8 cellular contexts compared by ENCODE assay signal in the genomic region with DNA sequence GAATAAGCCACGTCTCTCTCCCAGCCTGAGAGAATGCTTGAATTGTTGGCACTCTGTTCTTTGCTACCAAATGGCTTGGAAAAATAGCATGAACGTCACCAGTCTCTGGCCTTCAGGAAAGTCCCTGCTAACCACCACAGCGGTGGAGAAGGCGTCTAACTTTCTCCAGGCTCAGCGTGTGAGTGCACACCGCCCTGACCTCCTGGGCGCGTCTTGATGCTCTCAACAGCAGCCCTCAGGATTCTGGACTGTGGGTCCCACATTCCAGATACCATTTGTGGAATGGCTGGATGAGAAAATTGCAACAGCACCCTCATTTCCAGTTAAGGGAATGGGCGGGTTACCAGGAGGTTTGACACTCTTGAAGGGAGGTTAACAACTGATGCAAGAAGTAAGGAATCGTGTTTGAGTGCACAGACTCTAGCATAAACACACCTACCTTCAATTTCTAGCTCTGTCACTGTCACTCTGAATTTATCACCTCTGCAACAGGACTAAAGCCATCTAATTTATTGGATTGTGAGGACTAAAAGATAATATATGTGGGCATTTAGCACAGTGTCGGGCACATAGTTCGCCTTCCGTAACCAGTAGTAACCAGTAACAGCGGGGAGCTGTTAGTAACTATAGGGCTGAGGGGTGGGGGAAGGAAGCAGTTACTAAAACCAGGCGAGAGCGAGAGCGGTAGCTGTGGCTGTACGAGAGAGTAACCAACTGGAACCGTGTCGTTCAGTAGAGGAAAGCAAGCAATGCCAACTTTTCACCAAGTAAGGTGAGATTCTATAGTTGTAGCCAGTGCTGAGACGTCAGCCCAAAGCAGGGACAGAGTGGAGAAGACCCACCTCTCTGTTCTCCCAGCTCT. TPM values are rescaled to one million over a fixed set of nuclear protein-coding genes. Genes with fewer than 3 reads are reported as not detected.
DNase-seq lines count a peak whose midpoint lies in the region; ATAC-seq and TF ChIP-seq lines count a peak whose summit lies in the region.

No MANE protein-coding gene starts in this region.

- H3K9me2 ChIP-seq in Loucy (replicated peaks; ENCODE audit: low read depth, low read length): no peaks in the 10 kb centered on the region

- H4K20me1 ChIP-seq in Loucy (ENCODE audit: insufficient read depth, low read length, poor library complexity, severe bottlenecking): no peaks in the 10 kb centered on the region

- H3K4me2 ChIP-seq in Loucy (ENCODE audit: low read depth, low read length, poor library complexity, severe bottlenecking): peak overlapping the region; percentile 90

- peaks cover 3% of the 10 kb centered on the region for H3K9me3 ChIP-seq in ES-I3 (ENCODE audit: control insufficient read depth, insufficient read depth, low read length)
- no peaks in the 10 kb centered on the region for H3K9me3 ChIP-seq in Loucy (ENCODE audit: insufficient read depth, low read depth, low read length)
- no peaks in the 10 kb centered on the region for H3K9me3 ChIP-seq in right cardiac atrium (ENCODE audit: control insufficient read depth, low read length)

- 68% methylated on average over 21 of the region's 21 CpGs for WGBS in right cardiac atrium

- peak overlapping the region; percentile 91 for H3K27ac ChIP-seq in right cardiac atrium (ENCODE audit: low read length)

- no peak for TF ChIP-seq CTCF in Loucy (conservative IDR thresholded peaks at IDR 0.05; ENCODE audit: low read length)

- DNase-seq in activated naive CD4-positive, alpha-beta T cell treated with anti-CD3 and anti-CD28 coated beads, Interleukin-2, amount 50 U/mL, for 16 hours: peak; percentile 45
- DNase-seq in right cardiac atrium: no peak
- DNase-seq in stimulated activated CD4-positive, alpha-beta T cell treated with anti-CD3 and anti-CD28 coated beads, Interleukin-12 subunit alpha, Interleukin-12 subunit beta, amount 100 ng/mL, for 48 hours (ENCODE audit: low read depth in 2 of 3, low spot score in 1 of 3): peak in 2 of 3 donors; percentile 45 to 58
- DNase-seq in Ammon's horn (ENCODE audit: low spot score): no peak
- no peak for DNase-seq in foreskin melanocyte

- peak overlapping the region; percentile 87 for H2AFZ ChIP-seq in Loucy (ENCODE audit: low read length)

- ATAC-seq in GM21723 (IDR thresholded peaks at IDR 0.05; ENCODE audit: unreplicated experiment) (peak; percentile 74), right cardiac atrium (peak; percentile 8 to 9)

- H3K9ac ChIP-seq in ES-I3 (ENCODE audit: low read depth, low read length) (peak overlapping the region; percentile 93), Loucy (ENCODE audit: low read depth, low read length, poor library complexity, severe bottlenecking) (peak overlapping the region; percentile 68)

- peak overlapping the region; percentile 76 for H3K4me3 ChIP-seq in Loucy (ENCODE audit: low read length, poor library complexity, severe bottlenecking)
- H3K4me3 ChIP-seq in right cardiac atrium (ENCODE audit: low read length): peak overlapping the region; percentile 61

- H3K4me1 ChIP-seq in ES-I3 (ENCODE audit: insufficient read depth, low read length): peaks cover 4% of the 10 kb centered on the region; the same call in 1 of the 2 replicates
- H3K4me1 ChIP-seq in Loucy (ENCODE audit: insufficient read depth, low read length, poor library complexity, severe bottlenecking): peaks cover 20% of the 10 kb centered on the region
- H3K4me1 ChIP-seq in right cardiac atrium (ENCODE audit: control insufficient read depth, insufficient read depth, low read length): peaks cover 5% of the 10 kb centered on the region

- intact Hi-C loops in right cardiac atrium (cut with DNase I): loop anchor here in 2 of 4 donors (5.0 to 10.0 kb wide), 2 partner anchors 154 to 684 kb away; no protein-coding TSS in a partner anchor

- H3K27me3 ChIP-seq in Loucy (ENCODE audit: insufficient read depth, low read length, poor library complexity, severe bottlenecking) (no peaks in the 10 kb centered on the region), right cardiac atrium (ENCODE audit: control insufficient read depth, insufficient read depth) (no peaks in the 10 kb centered on the region)

- H3K79me2 ChIP-seq in Loucy (ENCODE audit: insufficient read depth, low read length): no peaks in the 10 kb centered on the region

- H3F3A ChIP-seq in Loucy (ENCODE audit: low read depth): no peaks in the 10 kb centered on the region

- H3K36me3 ChIP-seq in ES-I3 (ENCODE audit: insufficient read depth, low read length): peaks cover 7% of the 10 kb centered on the region
- no peaks in the 10 kb centered on the region for H3K36me3 ChIP-seq in Loucy (ENCODE audit: insufficient read depth, low read length)

RNA-seq across cellular contexts. Expression of a gene that starts 0.8 kb away (rescaled TPM):
- total RNA-seq in right cardiac atrium: 10 to 100 TPM; 31.5 to 40.3 (median 34.1) TPM
- 44.5 TPM for polyA plus RNA-seq in right cardiac atrium

RNA-seq across cellular contexts. Expression of a gene that starts 11.8 kb away (rescaled TPM):
- 10 to 100 TPM in 3 of 4 donors, 1 to 10 TPM in 1; 8.8 to 12.0 (median 10.9) TPM for total RNA-seq in right cardiac atrium
- 4.9 TPM for polyA plus RNA-seq in right cardiac atrium

Comparison
In these comparisons a context has a peak if more than half of its experiments do, and no peak if none do; other contexts are left out.
1. DNase-seq: peak in activated naive CD4-positive, alpha-beta T cell treated with anti-CD3 and anti-CD28 coated beads, Interleukin-2, amount 50 U/mL, for 16 hours (single experiment) and stimulated activated CD4-positive, alpha-beta T cell treated with anti-CD3 and anti-CD28 coated beads, Interleukin-12 subunit alpha, Interleukin-12 subunit beta, amount 100 ng/mL, for 48 hours (2 of 3); none in right cardiac atrium (0 of 3), Ammon's horn (single experiment) and foreskin melanocyte (single experiment).